Comparison of ENCODE assay signal across 18 cellular contexts in the genomic region with DNA sequence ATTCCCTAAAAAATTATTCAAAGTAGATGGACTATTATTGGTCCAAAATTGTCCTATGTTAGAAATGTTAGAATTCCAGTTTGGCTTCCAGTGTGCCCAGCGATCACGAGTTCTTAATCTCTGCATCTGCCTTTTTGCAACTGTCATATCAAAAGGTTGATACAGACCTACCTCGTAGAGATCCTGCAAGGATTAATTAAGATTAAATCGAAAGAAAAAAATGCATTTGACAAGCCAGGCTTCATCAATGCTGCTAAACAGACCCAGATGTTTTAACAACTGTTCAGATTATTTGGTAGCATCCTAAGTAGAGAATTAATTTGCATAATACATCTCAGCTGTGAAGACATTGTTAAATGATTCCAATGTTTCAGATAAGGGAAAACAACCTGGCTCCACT.
"Had no signal": no experiment of that assay in that cellular context is flagged by ENCODE, and none has a peak within 500 bp of the region (broad histone marks: within the 10 kb centered on the region; RNA-seq: fewer than 3 reads in every experiment).

No MANE protein-coding gene starts in this region.

- H3K4me1 Mint-ChIP-seq: activated B cell treated with CpG ODN at 0.5 μM for 24 hours; activated CD4-positive, alpha-beta T cell treated with anti-CD3 and anti-CD28 coated beads, Interleukin-2, amount 10 ng/mL, durations not matched to agents 24 days and 14 days had no signal

- DNase-seq: activated B cell treated with CpG ODN at 0.5 μM for 24 hours; activated CD4-positive, alpha-beta memory T cell treated with anti-CD3 and anti-CD28 coated beads for 36 hours; activated CD4-positive, alpha-beta T cell treated with anti-CD3 and anti-CD28 coated beads for 1 hour; activated CD4-positive, alpha-beta T cell treated with anti-CD3 and anti-CD28 coated beads, Interleukin-2, amount 10 ng/mL, durations not matched to agents 24 days and 14 days; activated CD8-positive, alpha-beta memory T cell treated with anti-CD3 and anti-CD28 coated beads for 24 hours; activated effector memory CD4-positive, alpha-beta T cell treated with anti-CD3 and anti-CD28 coated beads, Interleukin-2, amount 50 U/mL, for 16 hours; activated naive CD4-positive, alpha-beta T cell treated with anti-CD3 and anti-CD28 coated beads for 36 hours; activated T-cell treated with anti-CD3 and anti-CD28 coated beads, Interleukin-2, amount 50 U/mL, for 4 hours; amygdala; cerebellar nuclear complex; NCI-H1930; NCI-H510A; T-helper 17 cell; T-helper 9 cell had no signal

- H3K27ac ChIP-seq: cardiac muscle cell, KMS-11 had no signal

- ATAC-seq: activated T-cell treated with anti-CD3 and anti-CD28 coated beads, Interleukin-2, amount 50 U/mL, for 4 hours; T-helper 17 cell had no signal

- H3K36me3 Mint-ChIP-seq: activated CD4-positive, alpha-beta memory T cell treated with anti-CD3 and anti-CD28 coated beads for 36 hours; activated naive CD8-positive, alpha-beta T cell; brain had no signal

- H3K9me3 Mint-ChIP-seq: activated B cell treated with CpG ODN at 0.5 μM for 24 hours; activated CD4-positive, alpha-beta memory T cell treated with anti-CD3 and anti-CD28 coated beads for 36 hours; activated CD4-positive, alpha-beta T cell treated with anti-CD3 and anti-CD28 coated beads, Interleukin-2, amount 10 ng/mL, durations not matched to agents 24 days and 14 days; activated naive CD4-positive, alpha-beta T cell treated with anti-CD3 and anti-CD28 coated beads for 36 hours; activated T-cell treated with anti-CD3 and anti-CD28 coated beads, Interleukin-2, amount 50 U/mL, for 4 hours had no signal

- H3K4me2 ChIP-seq: KMS-11 had no signal

- H3K27me3 Mint-ChIP-seq: activated B cell treated with CpG ODN at 0.5 μM for 24 hours; activated CD4-positive, alpha-beta memory T cell treated with anti-CD3 and anti-CD28 coated beads for 36 hours; activated CD4-positive, alpha-beta T cell treated with anti-CD3 and anti-CD28 coated beads, Interleukin-2, amount 10 ng/mL, durations not matched to agents 24 days and 14 days; activated naive CD8-positive, alpha-beta T cell; brain; T-helper 17 cell had no signal

- H3K4me3 ChIP-seq: cardiac muscle cell had no signal

- H3K9ac ChIP-seq: KMS-11 had no signal

- H3K4me3 Mint-ChIP-seq: activated B cell treated with CpG ODN at 0.5 μM for 24 hours; activated CD4-positive, alpha-beta memory T cell treated with anti-CD3 and anti-CD28 coated beads for 36 hours; activated CD4-positive, alpha-beta T cell treated with anti-CD3 and anti-CD28 coated beads, Interleukin-2, amount 10 ng/mL, durations not matched to agents 24 days and 14 days; activated naive CD4-positive, alpha-beta T cell treated with anti-CD3 and anti-CD28 coated beads for 36 hours; activated naive CD8-positive, alpha-beta T cell; activated T-cell treated with anti-CD3 and anti-CD28 coated beads, Interleukin-2, amount 50 U/mL, for 4 hours; brain; T-helper 17 cell had no signal

- H3K27ac Mint-ChIP-seq: activated B cell treated with CpG ODN at 0.5 μM for 24 hours; activated CD4-positive, alpha-beta memory T cell treated with anti-CD3 and anti-CD28 coated beads for 36 hours; activated CD4-positive, alpha-beta T cell treated with anti-CD3 and anti-CD28 coated beads, Interleukin-2, amount 10 ng/mL, durations not matched to agents 24 days and 14 days; activated naive CD4-positive, alpha-beta T cell treated with anti-CD3 and anti-CD28 coated beads for 36 hours; activated naive CD8-positive, alpha-beta T cell; brain; T-helper 17 cell had no signal

- H3K36me3 ChIP-seq: cardiac muscle cell had no signal

- H3K27me3 ChIP-seq: cardiac muscle cell had no signal
